In genomic region chr1:4754816-4755215, GRCh38 we compare ENCODE assay signal across 25 cellular contexts.
DNase-seq lines count a peak whose midpoint lies in the region; ATAC-seq, FAIRE-seq and TF ChIP-seq lines count a peak whose summit lies in the region.
"Had no signal": no experiment of that assay in that cellular context is flagged by ENCODE, and none has a peak within 500 bp of the region (broad histone marks: within the 10 kb centered on the region; RNA-seq: fewer than 3 reads in every experiment).

No MANE protein-coding gene starts in this region.

- H3K9ac ChIP-seq in H9 (ENCODE audit: extremely low read depth, insufficient read length, low read length) (no peak overlapping the region), H1 (replicated peaks in 1 of 4; ENCODE audit: extremely low read depth in 1 of 4, low read depth in 3 of 4, low read length in 3 of 4) (no peak overlapping the region)
- H3K9ac ChIP-seq: BLaER1 treated with 17β-estradiol and CSF1 and Interleukin-3, amounts not matched to agents 10 nM and 100 nM had no signal

- no peak for FAIRE-seq in H1 (lab: Jason Lieb, UNC)
- FAIRE-seq: A204.1, G401.6, K562 had no signal

- H3K9me3 ChIP-seq in H9 (ENCODE audit: control insufficient read depth, low read depth, low read length) (no peaks in the 10 kb centered on the region), H1 (ENCODE audit: insufficient read depth in 2 of 2, low read depth in 1 of 2, low read length in 1 of 2) (peaks cover 5 to 8% of the 10 kb centered on the region in 2 experiments; a peak in 2 of 4 replicates), mesodermal cell (ENCODE audit: control insufficient read depth, low read length) (peaks cover 22% of the 10 kb centered on the region), prostate gland (no peaks in the 10 kb centered on the region), left ventricle myocardium inferior (replicated peaks) (peaks cover 14% of the 10 kb centered on the region)

- H2AK5ac ChIP-seq in H9 (ENCODE audit: insufficient read length, low read length) (no peak overlapping the region), H1 (ENCODE audit: low read depth, low read length) (peak overlapping the region; percentile 56; the same call in 1 of the 2 replicates)

- H3K4me1 ChIP-seq in H9 (ENCODE audit: insufficient read depth, low read length) (peaks cover 6% of the 10 kb centered on the region; the same call in 1 of the 2 replicates), H1 (replicated peaks in 1 of 4; ENCODE audit: control insufficient read depth in 3 of 4, insufficient read depth in 4 of 4, low read length in 3 of 4) (peaks cover 10 to 26% (median 17%) of the 10 kb centered on the region in 4 experiments), mesodermal cell (ENCODE audit: control insufficient read depth, insufficient read depth, low read length, poor library complexity, severe bottlenecking) (peaks cover 35% of the 10 kb centered on the region), prostate gland (replicated peaks) (no peaks in the 10 kb centered on the region), left ventricle myocardium inferior (no peaks in the 10 kb centered on the region)
- H3K4me1 ChIP-seq: BLaER1 treated with 17β-estradiol and CSF1 and Interleukin-3, amounts not matched to agents 10 nM and 100 nM had no signal

- DNase-seq in H9, result peak; percentile 43
- peak; percentile 36 for DNase-seq in NB4 (ENCODE audit: low read depth)
- peak in 1 of 2 experiments; percentile 55 for DNase-seq in H1 (ENCODE audit: low read depth in 1 of 2, low spot score in 2 of 2)
- DNase-seq in AML-193 (lab: John Stamatoyannopoulos, UW), result no peak
- DNase-seq in prostate gland (ENCODE audit: low spot score), result no peak
- no peak for DNase-seq in left ventricle myocardium inferior
- DNase-seq: CD4-positive, alpha-beta T cell; HCEC 1CT; Kasumi-1; NCI-H1105; NCI-H1436 treated with DMSO at 0.1 percent for 48 hours; NCI-H187 treated with DMSO at 0.1 percent for 48 hours; NCI-H2107; NCI-H510A; NCI-H69; SHP77 treated with DMSO at 0.1 percent for 48 hours had no signal

- no peak overlapping the region for H3K4me3 ChIP-seq in NB4 (ENCODE audit: low read depth, low read length)
- H3K4me3 ChIP-seq in H1 (ENCODE audit: extremely low read depth in 1 of 4, insufficient read depth in 2 of 4, low read depth in 3 of 4, low read length in 4 of 4), result peak overlapping the region in 1 of 4 experiments; percentile 14; a peak in 1 of 8 replicates
- H3K4me3 ChIP-seq in mesodermal cell (ENCODE audit: extremely low read depth, insufficient read depth, low read length, poor library complexity, severe bottlenecking), result no peak overlapping the region
- no peak overlapping the region for H3K4me3 ChIP-seq in prostate gland
- no peak overlapping the region for H3K4me3 ChIP-seq in left ventricle myocardium inferior
- H3K4me3 ChIP-seq: BLaER1 treated with 17β-estradiol and CSF1 and Interleukin-3, amounts not matched to agents 10 nM and 100 nM; K562; SK-N-MC had no signal

- H3K14ac ChIP-seq in H9 (ENCODE audit: insufficient read depth, low read length), result no peak overlapping the region; the same call in 1 of the 2 replicates
- H3K14ac ChIP-seq in H1 (ENCODE audit: insufficient read length), result no peak overlapping the region

- H3K79me1 ChIP-seq in H9 (ENCODE audit: insufficient read depth, low read depth, low read length, poor library complexity, severe bottlenecking) (no peaks in the 10 kb centered on the region), H1 (ENCODE audit: low read depth, low read length) (0 out of 2 replicates have a peak, but pooled peaks cover under 1% of the 10 kb centered on the region)

- no peak overlapping the region for H2BK15ac ChIP-seq in H9 (ENCODE audit: low read depth, low read length)
- no peak overlapping the region; the same call in 1 of the 2 replicates for H2BK15ac ChIP-seq in H1 (ENCODE audit: low read length)

- H4K5ac ChIP-seq in H9 (ENCODE audit: insufficient read length, low read depth, low read length), result no peak overlapping the region
- peak overlapping the region; percentile 34 for H4K5ac ChIP-seq in H1 (ENCODE audit: insufficient read length, low read depth, low read length)

- H2BK5ac ChIP-seq in H9 (ENCODE audit: insufficient read length, low read length) (no peak overlapping the region), H1 (ENCODE audit: low read depth, low read length) (peak overlapping the region; percentile 92; the same call in 1 of the 2 replicates)

- no peak for TF ChIP-seq CTCF in H9 (conservative IDR thresholded peaks at IDR 0.05)
- TF ChIP-seq CTCF in NB4 (IDR thresholded peaks at IDR 0.05; ENCODE audit: low read depth, low read length), result no peak
- no peak for TF ChIP-seq CTCF in H1 (IDR thresholded peaks at IDR 0.05; ENCODE audit: control extremely low read depth in 1 of 3, insufficient read depth in 1 of 3, low read depth in 1 of 3, low read length in 3 of 3)
- TF ChIP-seq CTCF in prostate gland (IDR thresholded peaks at IDR 0.05), result no peak
- TF ChIP-seq CTCF in left ventricle myocardium inferior (IDR thresholded peaks at IDR 0.05; ENCODE audit: borderline replicate concordance), result no peak

- H4K20me1 ChIP-seq in H9 (ENCODE audit: control insufficient read depth, insufficient read depth, insufficient read length), result no peaks in the 10 kb centered on the region
- H4K20me1 ChIP-seq in H1 (replicated peaks in 1 of 2; ENCODE audit: control insufficient read depth in 1 of 2, insufficient read depth in 2 of 2, low read length in 2 of 2), result peaks cover 2 to 3% of the 10 kb centered on the region in 2 experiments

- H3K18ac ChIP-seq in H9 (ENCODE audit: insufficient read length, low read depth, low read length) (no peak overlapping the region), H1 (ENCODE audit: extremely low read depth, low read length) (peak overlapping the region; percentile 81)

- H3K23ac ChIP-seq in H9 (ENCODE audit: insufficient read length, low read depth, low read length), result no peak overlapping the region
- H3K23ac ChIP-seq in H1 (ENCODE audit: insufficient read length), result no peak overlapping the region

- no peak overlapping the region for H3K27ac ChIP-seq in H9 (ENCODE audit: insufficient read length, low read depth, low read length)
- H3K27ac ChIP-seq in H1 (ENCODE audit: low read depth, low read length), result 0 out of 2 replicates have a peak overlapping the region, but pooled peaks have one; percentile 7
- peak overlapping the region; percentile 69 for H3K27ac ChIP-seq in mesodermal cell (ENCODE audit: low read depth, low read length, severe bottlenecking)
- H3K27ac ChIP-seq in prostate gland, result no peak overlapping the region
- no peak overlapping the region for H3K27ac ChIP-seq in left ventricle myocardium inferior (replicated peaks)
- H3K27ac ChIP-seq: BLaER1 treated with 17β-estradiol and CSF1 and Interleukin-3, amounts not matched to agents 10 nM and 100 nM; HL-60; SK-N-MC had no signal

- H4K8ac ChIP-seq in H9 (replicated peaks; ENCODE audit: insufficient read length, low read depth, low read length) (no peak overlapping the region), H1 (ENCODE audit: extremely low read depth, insufficient read depth, low read length) (peak overlapping the region; percentile 74; the same call in 1 of the 2 replicates)

- peaks cover 19 to 23% of the 10 kb centered on the region in 2 experiments for H3K9me3 Mint-ChIP-seq in H9
- peaks cover 9% of the 10 kb centered on the region for H3K9me3 Mint-ChIP-seq in activated T-helper 17 cell treated with anti-CD3 and anti-CD28 coated beads, Interleukin-2, amount 50 U/mL, for 72 hours

- TF ChIP-seq RAD21 in H1 (IDR thresholded peaks at IDR 0.05 in 1 of 2, conservative IDR thresholded peaks at IDR 0.05 in 1 of 2; ENCODE audit: low read depth in 2 of 2, low read length in 2 of 2), result no peak

- TF ChIP-seq POLR2A in NB4 (IDR thresholded peaks at IDR 0.05; ENCODE audit: extremely low read depth, insufficient read length), result no peak
- no peak for TF ChIP-seq POLR2A in H1 (IDR thresholded peaks at IDR 0.05; ENCODE audit: control extremely low read depth in 1 of 2, low read depth in 2 of 2, low read length in 2 of 2)
- no peak for TF ChIP-seq POLR2A in prostate gland (IDR thresholded peaks at IDR 0.05)

- peaks cover 65% of the 10 kb centered on the region for H3K27me3 Mint-ChIP-seq in H9 (ENCODE audit: low read depth)
- peaks cover 17% of the 10 kb centered on the region for H3K27me3 Mint-ChIP-seq in activated T-helper 17 cell treated with anti-CD3 and anti-CD28 coated beads, Interleukin-2, amount 50 U/mL, for 72 hours

- no peak overlapping the region for H2BK12ac ChIP-seq in H9 (ENCODE audit: insufficient read length, low read depth, low read length)
- H2BK12ac ChIP-seq in H1 (ENCODE audit: low read depth, low read length), result peak overlapping the region; percentile 93; the same call in 1 of the 2 replicates

- H3K36me3 Mint-ChIP-seq in H9 (ENCODE audit: insufficient read depth in 1 of 3, low read depth in 3 of 3), result peaks cover 17 to 29% (median 27%) of the 10 kb centered on the region in 3 experiments
- no peaks in the 10 kb centered on the region for H3K36me3 Mint-ChIP-seq in activated T-helper 17 cell treated with anti-CD3 and anti-CD28 coated beads, Interleukin-2, amount 50 U/mL, for 72 hours (ENCODE audit: low read depth)

- CTCF ChIA-PET in H1 (lab: Charles Lee; ENCODE audit: partially characterized antibody), result interaction anchor here (0.7 to 1.8 kb wide), 4 partner anchors 13 to 99 kb away, joined by 3 to 10 read pairs (median 4); no protein-coding TSS in a partner anchor

- ATAC-seq in activated T-helper 17 cell treated with anti-CD3 and anti-CD28 coated beads, Interleukin-2, amount 50 U/mL, for 72 hours (replicated peaks), result no peak
- ATAC-seq: K562, Panc1 had no signal

- no peak overlapping the region for H2AFZ ChIP-seq in H9 (ENCODE audit: low read length)
- H2AFZ ChIP-seq in H1 (ENCODE audit: low read length), result no peak overlapping the region

- no peak overlapping the region for H3K56ac ChIP-seq in H9 (ENCODE audit: insufficient read length, low read depth, low read length)
- H3K56ac ChIP-seq in H1 (replicated peaks; ENCODE audit: insufficient read length, low read depth, low read length), result peak overlapping the region; percentile 3

- H3K79me2 ChIP-seq in H9 (ENCODE audit: insufficient read depth, low read length), result no peaks in the 10 kb centered on the region
- H3K79me2 ChIP-seq in H1 (ENCODE audit: control insufficient read depth in 1 of 2, insufficient read depth in 2 of 2, low read length in 2 of 2), result no peaks in the 10 kb centered on the region

- TF ChIP-seq EP300 in H1 (IDR thresholded peaks at IDR 0.05; ENCODE audit: borderline replicate concordance in 1 of 2, low read depth in 2 of 2, low read length in 2 of 2), result no peak

- no peak overlapping the region for H3K4me3 Mint-ChIP-seq in H9
- no peak overlapping the region for H3K4me3 Mint-ChIP-seq in activated T-helper 17 cell treated with anti-CD3 and anti-CD28 coated beads, Interleukin-2, amount 50 U/mL, for 72 hours
- H3K4me3 Mint-ChIP-seq: CD4-positive, alpha-beta T cell had no signal

- H3K27me3 ChIP-seq in H9 (ENCODE audit: insufficient read depth, low read length), result no peaks in the 10 kb centered on the region
- peaks cover 0 to 4% (median 0%) of the 10 kb centered on the region in 4 experiments; a peak in 1 of 7 replicates for H3K27me3 ChIP-seq in H1 (replicated peaks in 1 of 4; ENCODE audit: control insufficient read depth in 3 of 4, extremely low read depth in 1 of 4, insufficient read depth in 3 of 4, low read length in 3 of 4)
- H3K27me3 ChIP-seq in prostate gland (replicated peaks; ENCODE audit: insufficient read depth), result peaks cover 13% of the 10 kb centered on the region
- peaks cover 61% of the 10 kb centered on the region for H3K27me3 ChIP-seq in left ventricle myocardium inferior (ENCODE audit: low read depth)

- H3K4ac ChIP-seq in H9 (ENCODE audit: low read depth, low read length), result no peak overlapping the region
- peak overlapping the region; percentile 90 for H3K4ac ChIP-seq in H1 (replicated peaks; ENCODE audit: insufficient read length, low read depth, low read length)

- no peaks in the 10 kb centered on the region for H3K36me3 ChIP-seq in H1 (ENCODE audit: control insufficient read depth in 2 of 4, insufficient read depth in 4 of 4, low read length in 3 of 4)
- H3K36me3 ChIP-seq in mesodermal cell (ENCODE audit: control insufficient read depth, insufficient read depth, low read length), result no peaks in the 10 kb centered on the region
- H3K36me3 ChIP-seq in prostate gland, result no peaks in the 10 kb centered on the region
- no peaks in the 10 kb centered on the region for H3K36me3 ChIP-seq in left ventricle myocardium inferior
- H3K36me3 ChIP-seq: BLaER1 treated with 17β-estradiol and CSF1 and Interleukin-3, amounts not matched to agents 10 nM and 100 nM had no signal

- peak overlapping the region in 1 of 3 experiments; percentile 94; a peak in 1 of 7 replicates for H3K27ac Mint-ChIP-seq in H9
- H3K27ac Mint-ChIP-seq in activated T-helper 17 cell treated with anti-CD3 and anti-CD28 coated beads, Interleukin-2, amount 50 U/mL, for 72 hours, result no peak overlapping the region
- H3K27ac Mint-ChIP-seq: CD4-positive, alpha-beta T cell had no signal

- H2BK20ac ChIP-seq in H9 (ENCODE audit: low read depth, low read length, poor library complexity, severe bottlenecking) (no peak overlapping the region), H1 (ENCODE audit: low read length) (peak overlapping the region; percentile 94; the same call in 1 of the 2 replicates)

- intact Hi-C loops in prostate gland (cut with DNase I), result no loop called here
- intact Hi-C loops in left ventricle myocardium inferior (cut with micrococcal nuclease), result no loop called here

- H3T11ph ChIP-seq in H9 (ENCODE audit: low read length), result no peak overlapping the region

- H3K23me2 ChIP-seq in H9 (ENCODE audit: insufficient read length, low read depth, low read length, poor library complexity, severe bottlenecking), result no peaks in the 10 kb centered on the region
- H3K23me2 ChIP-seq in H1 (ENCODE audit: low read depth, low read length), result peaks cover 2% of the 10 kb centered on the region; the same call in 1 of the 2 replicates

- no peak overlapping the region for H3K4me2 ChIP-seq in H9 (ENCODE audit: insufficient read depth, insufficient read length, low read length)
- H3K4me2 ChIP-seq in H1 (ENCODE audit: insufficient read depth in 1 of 2, low read depth in 2 of 2, low read length in 2 of 2), result peak overlapping the region; percentile 28 to 59; a peak in 3 of 4 replicates
- H3K4me2 ChIP-seq: BLaER1 treated with 17β-estradiol and CSF1 and Interleukin-3, amounts not matched to agents 10 nM and 100 nM had no signal

- H3K4me1 Mint-ChIP-seq in H9, result peaks cover 38 to 58% of the 10 kb centered on the region in 2 experiments
- H3K4me1 Mint-ChIP-seq in activated T-helper 17 cell treated with anti-CD3 and anti-CD28 coated beads, Interleukin-2, amount 50 U/mL, for 72 hours, result no peaks in the 10 kb centered on the region

- no CpG with 5 or more reads among the region's 2 CpGs for WGBS in H9 (ENCODE audit: extremely low coverage, insufficient read length, low lambda C conversion rate)
- WGBS in H1 (ENCODE audit: extremely low coverage in 1 of 2, insufficient coverage in 1 of 2, insufficient read length in 1 of 2, insufficient replicate concordance in 2 of 2, low coverage in 1 of 2, low lambda C conversion rate in 2 of 2, missing lambda C conversion rate in 1 of 2), 2 experiments, result 67% methylated on average over 2 of the region's 2 CpGs; no CpG with 5 or more reads in 1 of the 2 experiments
- 38% methylated on average over 2 of the region's 2 CpGs; no CpG with 5 or more reads in 1 of the 2 experiments for WGBS in mesodermal cell (ENCODE audit: insufficient coverage in 2 of 2), 2 experiments
- 83% methylated on average over 2 of the region's 2 CpGs for WGBS in prostate gland

- POLR2A ChIA-PET in H1 (lab: Charles Lee; ENCODE audit: partially characterized antibody), result no interaction called here

- H2BK120ac ChIP-seq in H9 (ENCODE audit: low read depth, low read length, poor library complexity, severe bottlenecking), result no peak overlapping the region
- H2BK120ac ChIP-seq in H1 (replicated peaks; ENCODE audit: low read depth, low read length), result peak overlapping the region; percentile 93

- H4K91ac ChIP-seq in H9 (ENCODE audit: insufficient read length, low read depth, low read length), result no peak overlapping the region
- peak overlapping the region; percentile 96 for H4K91ac ChIP-seq in H1 (replicated peaks; ENCODE audit: insufficient read length, low read length)

Comparison
In these comparisons a context has a peak if more than half of its experiments do, and no peak if none do; other contexts are left out.
1. DNase-seq: peak in H9 (single experiment) and NB4 (single experiment); none in AML-193 (0 of 2), prostate gland (single experiment) and left ventricle myocardium inferior (single experiment).
2. H3K27ac ChIP-seq: peak in H1 (single experiment) and mesodermal cell (single experiment); none in H9 (single experiment), prostate gland (0 of 2) and left ventricle myocardium inferior (single experiment).